Comparison of ENCODE assay signal across 9 cellular contexts in the genomic region with DNA sequence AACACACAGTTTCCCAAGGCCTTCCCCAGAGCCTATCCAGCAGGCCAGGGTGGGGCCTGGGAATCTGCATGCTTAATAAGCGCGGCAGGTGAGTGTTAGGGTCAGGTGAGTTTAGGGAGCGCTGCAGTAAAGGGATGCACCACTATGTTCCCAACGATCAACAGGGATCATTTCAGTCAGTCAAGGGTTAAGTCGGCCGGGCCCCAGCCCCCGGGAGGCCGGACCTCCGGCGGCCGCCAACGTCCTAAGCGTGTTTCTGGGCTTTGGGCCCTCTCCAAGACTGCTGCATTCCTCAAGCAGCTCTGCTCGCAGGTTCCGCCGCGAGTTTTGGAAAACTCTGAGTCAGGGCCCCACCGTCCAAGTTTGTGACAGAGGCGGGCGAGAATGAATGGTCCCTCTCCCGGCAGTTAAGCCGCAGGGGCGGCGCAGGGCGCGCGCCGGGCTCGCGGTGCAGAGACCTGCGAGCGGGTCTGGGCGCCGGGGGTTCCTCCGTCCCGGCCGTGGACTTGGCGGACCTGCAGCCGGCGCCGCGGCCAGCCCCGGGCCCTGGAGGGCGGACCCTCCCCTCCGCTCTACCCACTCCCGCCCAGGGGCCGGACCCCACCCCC.
DNase-seq lines count a peak whose midpoint lies in the region; ATAC-seq and TF ChIP-seq lines count a peak whose summit lies in the region.
"Had no signal": no experiment of that assay in that cellular context is flagged by ENCODE, and none has a peak within 500 bp of the region (broad histone marks: within the 10 kb centered on the region; RNA-seq: fewer than 3 reads in every experiment).

No MANE protein-coding gene starts in this region.

- intact Hi-C loops in mucosa of descending colon (cut with DNase I, micrococcal nuclease), result no loop called here

- no peak for TF ChIP-seq CTCF in epithelial cell of proximal tubule (conservative IDR thresholded peaks at IDR 0.05; ENCODE audit: low read depth, low read length)
- TF ChIP-seq CTCF in mucosa of descending colon (IDR thresholded peaks at IDR 0.05), result no peak

- peak; percentile 34 for ATAC-seq in mucosa of descending colon

- DNase-seq in stimulated activated CD4-positive, alpha-beta T cell treated with anti-CD3 and anti-CD28 coated beads, Interleukin-15, amount 100 ng/mL, for 24 hours, result peak; percentile 8
- DNase-seq in stimulated activated CD4-positive, alpha-beta T cell treated with anti-CD3 and anti-CD28 coated beads, Interleukin-1b, Interleukin-23, amount 100 ng/mL, for 48 hours, result no peak
- DNase-seq in epithelial cell of proximal tubule (ENCODE audit: low read depth), result no peak
- DNase-seq in mucosa of descending colon, result peak in 1 of 3 donors; percentile 13
- no peak for DNase-seq in NCI-H345 (lab: John Stamatoyannopoulos, UW)
- DNase-seq in DMS153 (lab: John Stamatoyannopoulos, UW), result no peak
- DNase-seq in activated CD4-positive, alpha-beta T cell treated with anti-CD3 and anti-CD28 coated beads, Interleukin-2, amount 50 U/mL, for 48 hours, result no peak
- no peak for DNase-seq in NCI-H2029 (lab: John Stamatoyannopoulos, UW)
- DNase-seq: stimulated activated CD4-positive, alpha-beta T cell treated with anti-CD3 and anti-CD28 coated beads, Interleukin-2, amount 100 ng/mL, for 48 hours had no signal

- no peaks in the 10 kb centered on the region for H3K36me3 ChIP-seq in mucosa of descending colon (ENCODE audit: low read depth)

- H3K4me3 ChIP-seq in epithelial cell of proximal tubule (ENCODE audit: low read depth, low read length), result peak overlapping the region; percentile 39
- H3K4me3 ChIP-seq in mucosa of descending colon, result no peak overlapping the region

- H3K9me3 ChIP-seq in mucosa of descending colon, result no peaks in the 10 kb centered on the region

- H3K4me1 ChIP-seq in mucosa of descending colon (ENCODE audit: low read depth), result peaks cover 6% of the 10 kb centered on the region
